Comparison of ENCODE assay signal across 8 cellular contexts in genomic region chr4:38730830-38731646, GRCh38. TPM values are rescaled to one million over a fixed set of nuclear protein-coding genes. Genes with fewer than 3 reads are reported as not detected.
A peak's percentile ranks its signal among the peaks of the same experiment; 100 is the strongest.
DNase-seq lines count a peak whose midpoint lies in the region; ATAC-seq and TF ChIP-seq lines count a peak whose summit lies in the region.

No MANE protein-coding gene starts in this region.

- DNase-seq in GM04503 (ENCODE audit: low read depth) (peak; percentile 76), GM23338 (ENCODE audit: low spot score) (peak; percentile 94), Karpas-422 (peak; percentile 90), SKM-1 treated with dmso at 0.1 percent for 144 hours (lab: John Stamatoyannopoulos, UW; ENCODE audit: unreplicated experiment) (peak; percentile 71), heart left ventricle (peak; percentile 76 to 90 (median 79)), renal cortical epithelial cell (ENCODE audit: low read depth) (peak; percentile 93), NCI-H128 (lab: John Stamatoyannopoulos, UW; ENCODE audit: unreplicated experiment) (no peak)
- DNase-seq in activated naive CD4-positive, alpha-beta T cell treated with anti-CD3 and anti-CD28 coated beads, Interleukin-2, amount 50 U/mL, for 72 hours (ENCODE audit: low spot score in 2 of 2): peak; percentile 84 to 89

- peaks cover 7% of the 10 kb centered on the region for H3K27me3 Mint-ChIP-seq in GM23338 (ENCODE audit: insufficient read depth, low read depth, poor library complexity)

- 39 to 48% (median 43%) methylated on average over 23 of the region's 23 CpGs for WGBS in heart left ventricle, 4 donors

- no peak overlapping the region for H3K27ac Mint-ChIP-seq in GM23338
- H3K27ac Mint-ChIP-seq in activated naive CD4-positive, alpha-beta T cell treated with anti-CD3 and anti-CD28 coated beads, Interleukin-2, amount 50 U/mL, for 72 hours: peak overlapping the region in 1 of 2 donors; percentile 78

- intact Hi-C loops in heart left ventricle (cut with DNase I): loop anchor here (1.0 to 10.0 kb wide), 16 partner anchors 54 to 674 kb away; no protein-coding TSS in a partner anchor

- ATAC-seq in GM23338 (peak; percentile 96), heart left ventricle (peak; percentile 78 to 91 (median 89))
- ATAC-seq in activated naive CD4-positive, alpha-beta T cell treated with anti-CD3 and anti-CD28 coated beads, Interleukin-2, amount 50 U/mL, for 72 hours: peak; percentile 91

- H3K79me2 ChIP-seq in GM23338 (replicated peaks; ENCODE audit: insufficient read depth): no peaks in the 10 kb centered on the region
- no peaks in the 10 kb centered on the region for H3K79me2 ChIP-seq in Karpas-422 (ENCODE audit: low read length)

- no peaks in the 10 kb centered on the region for H3K36me3 ChIP-seq in GM23338 (ENCODE audit: insufficient read depth)
- H3K36me3 ChIP-seq in Karpas-422 (ENCODE audit: insufficient read depth, low read length): no peaks in the 10 kb centered on the region
- H3K36me3 ChIP-seq in heart left ventricle: no peaks in the 10 kb centered on the region

- H3K27me3 ChIP-seq in GM23338 (ENCODE audit: insufficient read depth): no peaks in the 10 kb centered on the region
- H3K27me3 ChIP-seq in Karpas-422 (ENCODE audit: low read length): no peaks in the 10 kb centered on the region
- H3K27me3 ChIP-seq in heart left ventricle: no peaks in the 10 kb centered on the region

- no peaks in the 10 kb centered on the region for H3F3A ChIP-seq in GM23338 (replicated peaks; ENCODE audit: low read depth)

- no peak overlapping the region for H3K4me3 Mint-ChIP-seq in GM23338

- no peak overlapping the region for H3K4me3 ChIP-seq in GM23338
- no peak overlapping the region for H3K4me3 ChIP-seq in Karpas-422 (ENCODE audit: low read length)
- H3K4me3 ChIP-seq in heart left ventricle: no peak overlapping the region

- H3K4me1 ChIP-seq in GM23338 (ENCODE audit: insufficient read depth) (no peaks in the 10 kb centered on the region), Karpas-422 (ENCODE audit: low read length) (no peaks in the 10 kb centered on the region), heart left ventricle (peaks cover 0 to 21% (median 4%) of the 10 kb centered on the region in 12 donors)

- H3K27ac ChIP-seq in GM23338 (ENCODE audit: low read depth): no peak overlapping the region
- H3K27ac ChIP-seq in Karpas-422 (ENCODE audit: low read length): no peak overlapping the region
- no peak overlapping the region for H3K27ac ChIP-seq in heart left ventricle

- TF ChIP-seq CTCF in GM23338 (conservative IDR thresholded peaks at IDR 0.05; ENCODE audit: low read depth in 2 of 2): peak; percentile 96 to 97
- peak; percentile 88 to 98 (median 96) for TF ChIP-seq CTCF in heart left ventricle (IDR thresholded peaks at IDR 0.05)

- no peak overlapping the region for H3K4me2 ChIP-seq in GM23338
- no peak overlapping the region for H3K4me2 ChIP-seq in Karpas-422 (ENCODE audit: low read depth, low read length, poor library complexity, severe bottlenecking)

- H3K9me2 ChIP-seq in GM23338 (ENCODE audit: insufficient read depth) (no peaks in the 10 kb centered on the region), Karpas-422 (replicated peaks; ENCODE audit: insufficient read depth, low read length) (no peaks in the 10 kb centered on the region)

- no peak for TF ChIP-seq POLR2A in heart left ventricle (IDR thresholded peaks at IDR 0.05)

- no peak overlapping the region for H3K9ac ChIP-seq in Karpas-422 (ENCODE audit: low read length)

- H3K4me1 Mint-ChIP-seq in GM23338: peaks cover 12% of the 10 kb centered on the region

- peak overlapping the region; percentile 39; the same call in 1 of the 2 replicates for H2AFZ ChIP-seq in GM23338
- H2AFZ ChIP-seq in Karpas-422 (ENCODE audit: low read length): no peak overlapping the region

- H4K20me1 ChIP-seq in GM23338 (replicated peaks; ENCODE audit: insufficient read depth) (no peaks in the 10 kb centered on the region), Karpas-422 (ENCODE audit: insufficient read depth, low read depth, low read length) (no peaks in the 10 kb centered on the region)

- peaks cover 12% of the 10 kb centered on the region for H3K36me3 Mint-ChIP-seq in GM23338 (ENCODE audit: low read depth)
- peaks cover 0 to 9% of the 10 kb centered on the region in 2 donors for H3K36me3 Mint-ChIP-seq in activated naive CD4-positive, alpha-beta T cell treated with anti-CD3 and anti-CD28 coated beads, Interleukin-2, amount 50 U/mL, for 72 hours

- peaks cover 19% of the 10 kb centered on the region for H3K9me3 Mint-ChIP-seq in GM23338
- peaks cover 13 to 14% of the 10 kb centered on the region in 2 donors for H3K9me3 Mint-ChIP-seq in activated naive CD4-positive, alpha-beta T cell treated with anti-CD3 and anti-CD28 coated beads, Interleukin-2, amount 50 U/mL, for 72 hours

- H3K9me3 ChIP-seq in Karpas-422 (ENCODE audit: low read length) (peaks cover 5% of the 10 kb centered on the region; the same call in 1 of the 2 replicates), heart left ventricle (no peaks in the 10 kb centered on the region)

TF ChIP-seq in GM23338, 12 proteins besides CTCF, POLR2A, EP300 and RAD21 (continues in another document):
- TF ChIP-seq REST (IDR thresholded peaks at IDR 0.05; ENCODE audit: unreplicated experiment) (no peak), STAT1 (IDR thresholded peaks at IDR 0.05; ENCODE audit: unreplicated experiment) (no peak), JUNB (IDR thresholded peaks at IDR 0.05; ENCODE audit: unreplicated experiment) (no peak)

RNA-seq across cellular contexts. Expression of gene TLR10, which starts 51.8 kb away (rescaled TPM):
- 0.14 TPM in 1 of 2 replicates, not detected in the other for total RNA-seq in GM23338 (2014; rRNA removed; shearing (Covaris generic))
- polyA plus RNA-seq in GM23338 (2016; fragmentation: Nextera tagmentation; extraction: Ambion mirVana) (0.10 TPM in 1 of 2 replicates, not detected in the other), heart left ventricle (not detected)
- total RNA-seq in Karpas-422 (2014; rRNA removed; shearing (Covaris generic); ENCODE audit: low replicate concordance): 48.5 and 142 TPM in 2 replicates
- under 1 TPM in 1 of 2 donors, not detected in 1; 0.27 TPM for total RNA-seq in activated naive CD4-positive, alpha-beta T cell treated with anti-CD3 and anti-CD28 coated beads, Interleukin-2, amount 50 U/mL, for 72 hours
- total RNA-seq in heart left ventricle (under 1 TPM in 2 of 9 donors, not detected in 7; 0.18 to 0.24 TPM), renal cortical epithelial cell (not detected in 2 replicates)

Comparison
In these comparisons a context has a peak if more than half of its experiments do, and no peak if none do; other contexts are left out.
1. RNA of gene TLR10, which starts 51.8 kb away (total RNA-seq): 48.5 to 142 TPM in Karpas-422; 0.27 TPM in activated naive CD4-positive, alpha-beta T cell treated with anti-CD3 and anti-CD28 coated beads, Interleukin-2, amount 50 U/mL, for 72 hours, 0.14 TPM in GM23338, 0.18 to 0.24 TPM in heart left ventricle and not detected in renal cortical epithelial cell; every median in the first group is over 10 times any median in the second.
2. Peak in every context shown above with its lines, with median percentiles within 50 percentile points of each other: ATAC-seq.